ENCODE assay signal across 12 cellular contexts in genomic region chr1:93591291-93591832, GRCh38.
DNase-seq lines count a peak whose midpoint lies in the region; ATAC-seq and TF ChIP-seq lines count a peak whose summit lies in the region.
"Had no signal": no experiment of that assay in that cellular context is flagged by ENCODE, and none has a peak within 500 bp of the region (broad histone marks: within the 10 kb centered on the region; RNA-seq: fewer than 3 reads in every experiment).

No MANE protein-coding gene starts in this region.

- no peaks in the 10 kb centered on the region for H3K9me3 ChIP-seq in transverse colon
- H3K9me3 ChIP-seq: SJSA1, uterus had no signal

- H3K27ac ChIP-seq in transverse colon = peak overlapping the region; percentile 83 to 92 (median 88)
- H3K27ac ChIP-seq: SJSA1 had no signal

- WGBS in transverse colon (ENCODE audit: low coverage in 1 of 2), 2 donors = 39 to 54% methylated on average over 2 to 4 of the region's 4 CpGs

- peak; percentile 34 for ATAC-seq in HG03571 (IDR thresholded peaks at IDR 0.05; ENCODE audit: unreplicated experiment)

- H3K27me3 ChIP-seq in transverse colon = no peaks in the 10 kb centered on the region
- H3K27me3 ChIP-seq: SJSA1, uterus had no signal

- H3K27me3 Mint-ChIP-seq in immature natural killer cell (ENCODE audit: low read depth in 3 of 3) = peaks cover 0 to 4% (median 2%) of the 10 kb centered on the region in 3 donors
- H3K27me3 Mint-ChIP-seq in activated T-cell treated with anti-CD3 and anti-CD28 coated beads, Interleukin-2, amount 50 U/mL, for 24 hours = peaks cover 2% of the 10 kb centered on the region
- H3K27me3 Mint-ChIP-seq: IgD-negative memory B cell had no signal

- H3K9me3 Mint-ChIP-seq in immature natural killer cell = no peaks in the 10 kb centered on the region
- no peaks in the 10 kb centered on the region for H3K9me3 Mint-ChIP-seq in activated T-cell treated with anti-CD3 and anti-CD28 coated beads, Interleukin-2, amount 50 U/mL, for 24 hours
- H3K9me3 Mint-ChIP-seq: activated naive CD4-positive, alpha-beta T cell treated with anti-CD3 and anti-CD28 coated beads, Interleukin-2, amount 10 ng/mL, durations not matched to agents 7 days and 5 days; IgD-negative memory B cell had no signal

- peaks cover 33 to 39% of the 10 kb centered on the region in 2 donors for H3K4me1 Mint-ChIP-seq in immature natural killer cell
- peaks cover 22% of the 10 kb centered on the region for H3K4me1 Mint-ChIP-seq in activated T-cell treated with anti-CD3 and anti-CD28 coated beads, Interleukin-2, amount 50 U/mL, for 24 hours (ENCODE audit: low read depth)

- H3K36me3 Mint-ChIP-seq in immature natural killer cell = no peaks in the 10 kb centered on the region
- H3K36me3 Mint-ChIP-seq in activated T-cell treated with anti-CD3 and anti-CD28 coated beads, Interleukin-2, amount 50 U/mL, for 24 hours (ENCODE audit: low read depth) = no peaks in the 10 kb centered on the region
- H3K36me3 Mint-ChIP-seq: activated naive CD4-positive, alpha-beta T cell treated with anti-CD3 and anti-CD28 coated beads, Interleukin-2, amount 10 ng/mL, durations not matched to agents 7 days and 5 days had no signal

- no peak for TF ChIP-seq POLR2A in transverse colon (IDR thresholded peaks at IDR 0.05)

- DNase-seq in SKM-1 treated with dmso at 0.1 percent for 144 hours (lab: John Stamatoyannopoulos, UW; ENCODE audit: unreplicated experiment) = peak; percentile 23
- no peak for DNase-seq in SKM-1 (lab: John Stamatoyannopoulos, UW; ENCODE audit: unreplicated experiment)
- DNase-seq in immature natural killer cell = no peak
- DNase-seq in transverse colon = no peak
- DNase-seq in D341Med (ENCODE audit: low spot score) = no peak
- no peak for DNase-seq in RKO (ENCODE audit: low spot score)
- no peak for DNase-seq in activated T-cell treated with anti-CD3 and anti-CD28 coated beads, Interleukin-2, amount 50 U/mL, for 24 hours
- DNase-seq: activated naive CD4-positive, alpha-beta T cell treated with anti-CD3 and anti-CD28 coated beads, Interleukin-2, amount 10 ng/mL, durations not matched to agents 7 days and 5 days; uterus had no signal

- in situ Hi-C loops in transverse colon (cut with MboI; ENCODE audit: low pct_ligation_motif_present in 1 of 4, low pct_unique_long_range_greater_than_20kb in 1 of 4, low sequenced_read_pairs in 3 of 4) = no loop called here

- no peaks in the 10 kb centered on the region for H3K36me3 ChIP-seq in transverse colon
- H3K36me3 ChIP-seq: uterus had no signal

- no peak for TF ChIP-seq CTCF in transverse colon (IDR thresholded peaks at IDR 0.05)

- H3K4me1 ChIP-seq in transverse colon = peaks cover 17 to 38% (median 26%) of the 10 kb centered on the region in 4 donors

- peak overlapping the region in 4 of 5 donors; percentile 39 to 79 (median 55) for H3K4me3 Mint-ChIP-seq in immature natural killer cell
- H3K4me3 Mint-ChIP-seq in activated T-cell treated with anti-CD3 and anti-CD28 coated beads, Interleukin-2, amount 50 U/mL, for 24 hours = no peak overlapping the region
- H3K4me3 Mint-ChIP-seq: activated naive CD4-positive, alpha-beta T cell treated with anti-CD3 and anti-CD28 coated beads, Interleukin-2, amount 10 ng/mL, durations not matched to agents 7 days and 5 days had no signal

- peak overlapping the region in 3 of 6 donors; percentile 59 to 80 (median 60) for H3K27ac Mint-ChIP-seq in immature natural killer cell
- no peak overlapping the region for H3K27ac Mint-ChIP-seq in activated T-cell treated with anti-CD3 and anti-CD28 coated beads, Interleukin-2, amount 50 U/mL, for 24 hours
- H3K27ac Mint-ChIP-seq: activated naive CD4-positive, alpha-beta T cell treated with anti-CD3 and anti-CD28 coated beads, Interleukin-2, amount 10 ng/mL, durations not matched to agents 7 days and 5 days had no signal

- H3K4me3 ChIP-seq in transverse colon = no peak overlapping the region
- H3K4me3 ChIP-seq: SJSA1, uterus had no signal

- TF ChIP-seq EP300 in transverse colon (IDR thresholded peaks at IDR 0.05; ENCODE audit: low read depth) = no peak

- intact Hi-C loops in transverse colon (cut with DNase I; ENCODE audit: low total_unique reads) = no loop called here
